Comparison of ENCODE assay signal across 18 cellular contexts in the genomic region with DNA sequence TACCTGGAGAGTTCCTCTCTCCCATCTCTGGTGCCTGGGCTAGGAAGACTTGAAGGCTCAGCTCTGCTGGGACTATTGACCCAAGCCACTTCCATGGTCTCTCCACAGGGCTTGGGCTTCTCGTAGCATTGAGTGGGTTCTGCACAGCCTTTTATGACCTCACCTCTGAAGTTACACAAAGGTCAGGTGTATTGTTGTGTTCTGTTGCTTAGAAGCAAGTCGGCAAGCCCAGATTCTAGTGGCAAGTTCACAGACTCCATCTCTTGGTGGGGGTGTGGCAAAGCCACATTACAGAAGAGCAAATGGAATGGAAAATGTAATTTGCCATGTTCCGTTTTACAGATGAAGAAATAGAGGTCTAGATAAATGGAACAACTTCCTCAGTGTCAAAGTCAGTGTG.
DNase-seq lines count a peak whose midpoint lies in the region; ATAC-seq and TF ChIP-seq lines count a peak whose summit lies in the region.
"Had no signal": no experiment of that assay in that cellular context is flagged by ENCODE, and none has a peak within 500 bp of the region (broad histone marks: within the 10 kb centered on the region; RNA-seq: fewer than 3 reads in every experiment).

No MANE protein-coding gene starts in this region.

- H3K36me3 ChIP-seq in neutrophil: peaks cover 93% of the 10 kb centered on the region
- H3K36me3 ChIP-seq: BLaER1 treated with 17β-estradiol and CSF1 and Interleukin-3, amounts not matched to agents 10 nM and 100 nM had no signal

- peak; percentile 82 for ATAC-seq in stimulated activated naive CD8-positive, alpha-beta T cell treated with anti-CD3 and anti-CD28 coated beads, Interleukin-15, Interleukin-2, amounts not matched to agents 100 U/mL and 50 U/mL, for 24 hours
- no peak for ATAC-seq in stimulated activated naive CD8-positive, alpha-beta T cell treated with anti-CD3 and anti-CD28 coated beads, Interleukin-15, amount 100 ng/mL, for 72 hours
- ATAC-seq: A549; CD8-positive, alpha-beta T cell had no signal

- peak overlapping the region; percentile 61 for H3K27ac ChIP-seq in neutrophil
- H3K27ac ChIP-seq: 22Rv1; A549; BLaER1 treated with 17β-estradiol and CSF1 and Interleukin-3, amounts not matched to agents 10 nM and 100 nM; C4-2B had no signal

- H3K27me3 Mint-ChIP-seq in stimulated activated naive CD8-positive, alpha-beta T cell treated with anti-CD3 and anti-CD28 coated beads, Interleukin-15, amount 100 ng/mL, for 72 hours: peaks cover 32% of the 10 kb centered on the region

- no peaks in the 10 kb centered on the region for H3K4me1 Mint-ChIP-seq in stimulated activated naive CD8-positive, alpha-beta T cell treated with anti-CD3 and anti-CD28 coated beads, Interleukin-15, amount 100 ng/mL, for 72 hours
- H3K4me1 Mint-ChIP-seq: B cell had no signal

- H3K4me1 ChIP-seq in neutrophil (ENCODE audit: control insufficient read depth in 1 of 2, insufficient read depth in 1 of 2, low read depth in 1 of 2, low read length in 1 of 2): no peaks in the 10 kb centered on the region
- H3K4me1 ChIP-seq: A549; BLaER1 treated with 17β-estradiol and CSF1 and Interleukin-3, amounts not matched to agents 10 nM and 100 nM; Caco-2 had no signal

- H3K9me3 ChIP-seq in neutrophil: no peaks in the 10 kb centered on the region
- H3K9me3 ChIP-seq: A549; BLaER1 treated with 17β-estradiol and CSF1 and Interleukin-3, amounts not matched to agents 10 nM and 100 nM; Caco-2 had no signal

- H3K4me3 ChIP-seq in neutrophil (ENCODE audit: low read depth in 1 of 2, low read length in 1 of 2): no peak overlapping the region
- H3K4me3 ChIP-seq: A549; BLaER1 treated with 17β-estradiol and CSF1 and Interleukin-3, amounts not matched to agents 10 nM and 100 nM had no signal

- no peaks in the 10 kb centered on the region for H3K9me3 Mint-ChIP-seq in stimulated activated naive CD8-positive, alpha-beta T cell treated with anti-CD3 and anti-CD28 coated beads, Interleukin-15, amount 100 ng/mL, for 72 hours
- H3K9me3 Mint-ChIP-seq: CD8-positive, alpha-beta T cell had no signal

- no peaks in the 10 kb centered on the region for H3K27me3 ChIP-seq in neutrophil
- H3K27me3 ChIP-seq: BLaER1 treated with 17β-estradiol and CSF1 and Interleukin-3, amounts not matched to agents 10 nM and 100 nM had no signal

- no peak for TF ChIP-seq CTCF in neutrophil (IDR thresholded peaks at IDR 0.05)

- no peak overlapping the region for H3K27ac Mint-ChIP-seq in stimulated activated naive CD8-positive, alpha-beta T cell treated with anti-CD3 and anti-CD28 coated beads, Interleukin-15, amount 100 ng/mL, for 72 hours
- H3K27ac Mint-ChIP-seq: B cell; CD4-positive, alpha-beta T cell; CD8-positive, alpha-beta T cell had no signal

- DNase-seq in DMS53 (lab: John Stamatoyannopoulos, UW) (peak; percentile 25), DMS53 treated with DMSO at 0.1 percent for 48 hours (lab: John Stamatoyannopoulos, UW; ENCODE audit: unreplicated experiment) (no peak), T1000 (lab: John Stamatoyannopoulos, UW) (no peak)
- no peak for DNase-seq in stimulated activated naive CD8-positive, alpha-beta T cell treated with anti-CD3 and anti-CD28 coated beads, Interleukin-15, Interleukin-2, amounts not matched to agents 100 U/mL and 50 U/mL, for 24 hours
- no peak for DNase-seq in stimulated activated naive CD8-positive, alpha-beta T cell treated with anti-CD3 and anti-CD28 coated beads, Interleukin-15, amount 100 ng/mL, for 72 hours
- DNase-seq: AML-193; Caco-2; Calu3; CD4-positive, alpha-beta T cell; CD8-positive, alpha-beta T cell; DMS79 treated with DMSO at 0.1 percent for 48 hours; GF-D8 had no signal

- H3K4me3 Mint-ChIP-seq in stimulated activated naive CD8-positive, alpha-beta T cell treated with anti-CD3 and anti-CD28 coated beads, Interleukin-15, amount 100 ng/mL, for 72 hours: no peak overlapping the region
- H3K4me3 Mint-ChIP-seq: B cell; CD4-positive, alpha-beta T cell; CD8-positive, alpha-beta T cell had no signal
